Comparison of ENCODE assay signal across 8 cellular contexts in the genomic region with DNA sequence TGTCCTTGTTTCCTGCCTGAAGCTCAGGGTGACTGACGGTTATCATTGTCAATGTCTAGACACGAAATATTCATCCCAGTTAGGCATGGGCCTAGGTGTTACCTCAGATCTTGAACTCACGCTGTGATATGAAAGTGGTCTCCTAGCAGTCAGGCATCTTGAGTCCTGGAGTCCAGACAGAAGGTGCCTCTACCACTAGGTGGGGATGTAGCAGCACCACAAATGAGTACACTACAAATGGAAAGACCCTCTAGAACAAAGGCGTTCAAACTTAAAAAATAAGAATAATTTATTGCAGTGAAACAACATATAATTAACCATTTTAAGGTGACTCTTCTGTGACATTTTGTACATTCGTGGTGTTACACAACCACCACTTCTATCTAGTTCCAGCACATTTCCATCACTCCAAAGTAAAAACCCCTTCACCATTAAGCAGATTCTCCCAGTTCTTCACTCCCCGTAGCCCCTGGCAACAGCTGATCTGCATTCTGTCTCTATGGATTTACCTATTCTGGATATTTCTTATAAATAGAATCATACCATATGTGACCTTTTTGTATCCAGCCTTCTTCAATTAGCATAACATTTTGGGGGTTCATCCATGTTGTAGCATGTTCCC.
DNase-seq lines count a peak whose midpoint lies in the region; ATAC-seq and TF ChIP-seq lines count a peak whose summit lies in the region.

No MANE protein-coding gene starts in this region.

- in situ Hi-C loops in astrocyte of the spinal cord (cut with HindIII; ENCODE audit: low sequenced_read_pairs) = no loop called here

- POLR2A ChIA-PET in AG04449 (lab: Yijun Ruan, JAX) (no interaction called here), GM10248 (lab: Yijun Ruan, JAX) (no interaction called here)

- no peak overlapping the region for H3K27ac ChIP-seq in iPS DF 6.9 (ENCODE audit: low read length)

- H3K4me3 ChIP-seq in AG04449 (ENCODE audit: low read depth, low read length) (no peak overlapping the region), astrocyte of the spinal cord (ENCODE audit: low read depth, low read length) (no peak overlapping the region), iPS DF 6.9 (ENCODE audit: low read length) (no peak overlapping the region)

- H3K27me3 ChIP-seq in iPS DF 6.9 (ENCODE audit: control insufficient read depth, insufficient read depth, low read length) = no peaks in the 10 kb centered on the region

- DNase-seq in AG04449 (ENCODE audit: low read depth, low spot score) (no peak), GM10248 (ENCODE audit: extremely low spot score) (peak; percentile 67), NCI-H748 treated with DMSO at 0.1 percent for 48 hours (lab: John Stamatoyannopoulos, UW) (peak; percentile 86), astrocyte of the spinal cord (ENCODE audit: low read depth, low spot score) (peak; percentile 76), iPS DF 6.9 (ENCODE audit: low read depth, low spot score) (peak; percentile 55), NCI-H187 (lab: John Stamatoyannopoulos, UW) (no peak)
- DNase-seq in stimulated activated CD8-positive, alpha-beta memory T cell treated with anti-CD3 and anti-CD28 coated beads, Interleukin-4, amount 100 ng/mL, for 48 hours = peak; percentile 34

- ATAC-seq in HG02798 (IDR thresholded peaks at IDR 0.05; ENCODE audit: poor library complexity, unreplicated experiment) = peak; percentile 66

- no peaks in the 10 kb centered on the region for H3K36me3 ChIP-seq in iPS DF 6.9 (ENCODE audit: control insufficient read depth, insufficient read depth, low read length)

- H3K4me1 ChIP-seq in iPS DF 6.9 (ENCODE audit: control insufficient read depth, insufficient read depth, low read length) = no peaks in the 10 kb centered on the region

- peak; percentile 72 for TF ChIP-seq CTCF in AG04449 (IDR thresholded peaks at IDR 0.05; ENCODE audit: insufficient read depth, low read length, missing control alignments)
- peak; percentile 74 for TF ChIP-seq CTCF in GM10248 (IDR thresholded peaks at IDR 0.05; ENCODE audit: control extremely low read depth, extremely low read depth, low read depth, missing control alignments)
- peak; percentile 93 for TF ChIP-seq CTCF in astrocyte of the spinal cord (IDR thresholded peaks at IDR 0.05; ENCODE audit: low read depth, low read length)

- H3K9me3 ChIP-seq in iPS DF 6.9 (ENCODE audit: control insufficient read depth, insufficient read depth, low read length) = no peaks in the 10 kb centered on the region

- WGBS in iPS DF 6.9 (ENCODE audit: insufficient coverage, insufficient read length) = no CpG with 5 or more reads among the region's 6 CpGs

- CTCF ChIA-PET in AG04449 (lab: Yijun Ruan, JAX) (interaction anchor here (0.9 to 1.7 kb wide), 10 partner anchors 8 to 561 kb away, joined by 3 to 9 read pairs (median 4); partner anchors contain the start of gene FRY), GM10248 (lab: Yijun Ruan, JAX) (interaction anchor here (0.6 to 1.7 kb wide), 4 partner anchors 12 to 295 kb away, joined by 3 to 5 read pairs (median 4); partner anchors contain the start of genes BRCA2 and ZAR1L)

Comparison
In these comparisons a context has a peak if more than half of its experiments do, and no peak if none do; other contexts are left out.
1. DNase-seq: peak in GM10248 (single experiment), NCI-H748 treated with DMSO at 0.1 percent for 48 hours (single experiment), astrocyte of the spinal cord (single experiment), iPS DF 6.9 (single experiment) and stimulated activated CD8-positive, alpha-beta memory T cell treated with anti-CD3 and anti-CD28 coated beads, Interleukin-4, amount 100 ng/mL, for 48 hours (single experiment); none in AG04449 (single experiment) and NCI-H187 (0 of 2).
2. Peak in every context shown above with its lines, with median percentiles within 50 percentile points of each other: CTCF ChIP-seq.